ENCODE assay signal across 11 cellular contexts in the genomic region with DNA sequence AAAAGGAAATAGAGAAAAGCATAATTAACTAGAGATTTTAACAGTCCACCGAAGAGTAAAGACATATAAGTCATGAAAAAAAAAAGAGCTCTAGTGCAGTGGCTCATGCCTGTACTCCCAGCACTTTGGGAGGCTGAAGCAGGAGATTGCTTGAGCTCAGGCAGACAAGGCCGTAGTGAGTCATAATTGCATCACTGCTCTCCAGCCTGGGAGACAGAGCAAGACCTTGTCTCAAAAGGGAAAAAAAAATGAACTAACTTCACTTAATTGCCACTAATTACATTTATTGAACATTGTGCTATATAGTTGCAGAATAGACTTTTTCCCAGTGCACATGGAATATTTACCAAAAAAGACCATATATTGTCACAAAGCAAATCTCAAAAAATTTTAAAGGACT.
DNase-seq lines count a peak whose midpoint lies in the region; ATAC-seq, FAIRE-seq and TF ChIP-seq lines count a peak whose summit lies in the region.
"Had no signal": no experiment of that assay in that cellular context is flagged by ENCODE, and none has a peak within 500 bp of the region (broad histone marks: within the 10 kb centered on the region; RNA-seq: fewer than 3 reads in every experiment).

No MANE protein-coding gene starts in this region.

- peak; percentile 13 for FAIRE-seq in HTR-8/SVneo (lab: Jason Lieb, UNC)

- peaks cover 0 to 6% (median 2%) of the 10 kb centered on the region in 7 donors for H3K9me3 Mint-ChIP-seq in CD14-positive monocyte

- peaks cover 0 to 7% (median 0%) of the 10 kb centered on the region in 3 donors for H3K27me3 Mint-ChIP-seq in CD14-positive monocyte (ENCODE audit: low read depth in 3 of 3)
- no peaks in the 10 kb centered on the region for H3K27me3 Mint-ChIP-seq in T-helper 17 cell

- DNase-seq in CD14-positive monocyte (ENCODE audit: low spot score): peak; percentile 50
- DNase-seq in HTR-8/SVneo (ENCODE audit: insufficient read length, low spot score): peak; percentile 7
- DNase-seq in T1000 (lab: John Stamatoyannopoulos, UW): peak; percentile 11
- DNase-seq in iris pigment epithelial cell (ENCODE audit: low read depth): peak; percentile 97
- no peak for DNase-seq in stimulated activated naive CD4-positive, alpha-beta T cell (lab: John Stamatoyannopoulos, UW)
- DNase-seq in T-helper 17 cell: no peak
- no peak for DNase-seq in NCI-H2107 (lab: John Stamatoyannopoulos, UW)
- DNase-seq: NCI-H526, sigmoid colon, testis had no signal

- no peaks in the 10 kb centered on the region for H3K9me3 ChIP-seq in T-helper 17 cell (ENCODE audit: control insufficient read depth, low read length, poor library complexity, severe bottlenecking)
- H3K9me3 ChIP-seq: sigmoid colon, testis had no signal

- H3K27ac Mint-ChIP-seq in CD14-positive monocyte (no peak overlapping the region), T-helper 17 cell (no peak overlapping the region)

- H3K4me3 Mint-ChIP-seq in CD14-positive monocyte (no peak overlapping the region), T-helper 17 cell (no peak overlapping the region)

- H3K36me3 Mint-ChIP-seq in CD14-positive monocyte (no peaks in the 10 kb centered on the region), T-helper 17 cell (ENCODE audit: low read depth) (peaks cover 3% of the 10 kb centered on the region)

- no peak for TF ChIP-seq CTCF in CD14-positive monocyte (IDR thresholded peaks at IDR 0.05)

- no peaks in the 10 kb centered on the region for H3K4me1 Mint-ChIP-seq in CD14-positive monocyte
- H3K4me1 Mint-ChIP-seq in T-helper 17 cell: no peaks in the 10 kb centered on the region

- no peak for ATAC-seq in HG03521 (IDR thresholded peaks at IDR 0.05; ENCODE audit: unreplicated experiment)
- no peak for ATAC-seq in T-helper 17 cell

- intact Hi-C loops in CD14-positive monocyte (cut with micrococcal nuclease): no loop called here

Comparison
In these comparisons a context has a peak if more than half of its experiments do, and no peak if none do; other contexts are left out.
1. DNase-seq: peak in CD14-positive monocyte (single experiment), HTR-8/SVneo (single experiment), T1000 (single experiment) and iris pigment epithelial cell (single experiment); none in stimulated activated naive CD4-positive, alpha-beta T cell (0 of 6), T-helper 17 cell (0 of 3) and NCI-H2107 (single experiment).